ENCODE assay signal across 14 cellular contexts in the genomic region with DNA sequence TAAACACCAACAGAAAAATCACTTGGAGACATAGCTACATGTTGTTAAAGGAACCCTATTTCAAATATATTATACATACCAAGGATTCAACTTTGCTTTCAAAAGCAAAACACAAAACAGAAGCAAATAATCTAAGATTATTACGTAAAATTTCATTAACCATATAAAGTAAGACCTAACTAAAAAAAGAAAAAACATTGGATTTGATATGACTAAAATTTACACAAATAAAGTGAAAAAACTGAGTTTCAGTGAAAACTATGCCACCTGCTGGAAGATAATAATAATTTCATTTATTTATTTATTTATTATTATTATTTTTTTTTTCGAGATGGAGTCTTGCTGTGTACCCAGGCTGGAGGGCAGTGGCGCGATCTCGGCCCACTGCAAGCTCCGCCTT. TPM values are rescaled to one million over a fixed set of nuclear protein-coding genes. Genes with fewer than 3 reads are reported as not detected.
DNase-seq lines count a peak whose midpoint lies in the region; ATAC-seq and TF ChIP-seq lines count a peak whose summit lies in the region.
"Had no signal": no experiment of that assay in that cellular context is flagged by ENCODE, and none has a peak within 500 bp of the region (broad histone marks: within the 10 kb centered on the region; RNA-seq: fewer than 3 reads in every experiment).

No MANE protein-coding gene starts in this region.

- no peaks in the 10 kb centered on the region for H3F3A ChIP-seq in smooth muscle cell (ENCODE audit: low read depth)

- no peak overlapping the region for H2AFZ ChIP-seq in smooth muscle cell (ENCODE audit: low read depth)

- POLR2A ChIA-PET in Panc1 (lab: Charles Lee) = no interaction called here

- no peak overlapping the region for H3K4me3 ChIP-seq in Panc1 (ENCODE audit: low read depth in 2 of 2, low read length in 2 of 2)
- no peak overlapping the region for H3K4me3 ChIP-seq in fibroblast of mammary gland (ENCODE audit: control insufficient read depth, low read depth, low read length)
- H3K4me3 ChIP-seq in smooth muscle cell = no peak overlapping the region

- H3K4me1 ChIP-seq in Panc1 (ENCODE audit: control insufficient read depth, insufficient read depth, low read length) (no peaks in the 10 kb centered on the region), smooth muscle cell (ENCODE audit: low read depth) (no peaks in the 10 kb centered on the region)
- H3K4me1 ChIP-seq: BE2C had no signal

- H3K27me3 ChIP-seq in Panc1 (ENCODE audit: control insufficient read depth, insufficient read depth, low read length) (no peaks in the 10 kb centered on the region), smooth muscle cell (ENCODE audit: low read depth) (no peaks in the 10 kb centered on the region)
- H3K27me3 ChIP-seq: BE2C had no signal

- no peaks in the 10 kb centered on the region for H3K79me2 ChIP-seq in smooth muscle cell (ENCODE audit: low read depth)

- CTCF ChIA-PET in Panc1 (lab: Charles Lee) = no interaction called here

- intact Hi-C loops in Panc1 (cut with micrococcal nuclease; ENCODE audit: unreplicated experiment) (no loop called here), posterior cingulate gyrus (cut with DNase I) (no loop called here)

- H3K9me3 ChIP-seq in Panc1 (ENCODE audit: control insufficient read depth, insufficient read depth, low read depth, low read length) = no peaks in the 10 kb centered on the region
- no peaks in the 10 kb centered on the region for H3K9me3 ChIP-seq in smooth muscle cell (replicated peaks; ENCODE audit: low read depth)
- H3K9me3 ChIP-seq: BE2C had no signal

- 88% methylated on average over 6 of the region's 6 CpGs for WGBS in smooth muscle cell (ENCODE audit: low lambda C conversion rate)

- in situ Hi-C loops in Panc1 (cut with HindIII; ENCODE audit: low pct_unique_long_range_greater_than_20kb, low sequenced_read_pairs) = no loop called here

- no TSS peak for BruUV-seq in Panc1 (replicated peaks; lab: Mats Ljungman, UMichigan)

- ATAC-seq in Panc1 = no peak
- no peak for ATAC-seq in HG03432 (IDR thresholded peaks at IDR 0.05; ENCODE audit: unreplicated experiment)

- TF ChIP-seq CTCF in Panc1 (IDR thresholded peaks at IDR 0.05) (peak; percentile 21; the same call in 1 of the 2 replicates), fibroblast of mammary gland (conservative IDR thresholded peaks at IDR 0.05; ENCODE audit: control insufficient read depth, insufficient read depth, low read depth, low read length) (peak; percentile 10), smooth muscle cell (IDR thresholded peaks at IDR 0.05; ENCODE audit: borderline replicate concordance, insufficient read depth, poor library complexity, severe bottlenecking) (peak; percentile 48), GM10266 (IDR thresholded peaks at IDR 0.05; ENCODE audit: control insufficient read depth, insufficient read depth, low read depth, missing control alignments) (no peak)

- H3K4me2 ChIP-seq in smooth muscle cell = no peak overlapping the region

- H3K27ac ChIP-seq in Panc1 (ENCODE audit: low read length) = no peak overlapping the region
- H3K27ac ChIP-seq in smooth muscle cell (ENCODE audit: low read depth) = no peak overlapping the region
- H3K27ac ChIP-seq: epithelial cell of prostate, RWPE1 had no signal

- DNase-seq in NCI-H2227 (lab: John Stamatoyannopoulos, UW; ENCODE audit: unreplicated experiment) (peak; percentile 7), NCI-H2227 treated with DMSO at 0.1 percent for 48 hours (lab: John Stamatoyannopoulos, UW) (no peak), Panc1 (ENCODE audit: low read depth, low spot score) (no peak), fibroblast of mammary gland (ENCODE audit: low read depth) (peak; percentile 32), smooth muscle cell (lab: John Stamatoyannopoulos, UW; ENCODE audit: unreplicated experiment) (no peak), posterior cingulate gyrus (no peak), GM10266 (ENCODE audit: extremely low spot score) (no peak)
- DNase-seq: activated gamma-delta T cell treated with Interleukin-2 at 50 U/mL for 16 hours, BE2C, NCI-H187, small intestine had no signal

- no peak overlapping the region for H3K9ac ChIP-seq in smooth muscle cell (ENCODE audit: low read depth)

- H3K36me3 ChIP-seq in Panc1 (ENCODE audit: control insufficient read depth, insufficient read depth, low read length) (peaks cover 5% of the 10 kb centered on the region; the same call in 1 of the 2 replicates), smooth muscle cell (ENCODE audit: low read depth) (no peaks in the 10 kb centered on the region)

- H4K20me1 ChIP-seq in smooth muscle cell (ENCODE audit: low read depth) = no peaks in the 10 kb centered on the region

RNA-seq across cellular contexts. Expression of gene WDHD1, which starts 45.2 kb away (rescaled TPM):
- total RNA-seq in Panc1 (2021; ENCODE audit: unreplicated experiment) (21.7 TPM), smooth muscle cell (9.4 and 14.6 TPM in 2 replicates)
- polyA plus RNA-seq in Panc1 (2012; ENCODE audit: insufficient read length) = 4.9 TPM
- 5.3 and 5.7 TPM in 2 replicates for polyA plus RNA-seq in smooth muscle cell

RNA-seq across cellular contexts. Expression of gene SOCS4, which starts 45.3 kb away (rescaled TPM):
- total RNA-seq in Panc1 (2021; ENCODE audit: unreplicated experiment) (19.9 TPM), smooth muscle cell (19.6 and 22.2 TPM in 2 replicates)
- polyA plus RNA-seq in Panc1 (2012; ENCODE audit: insufficient read length) = 11.6 TPM
- polyA plus RNA-seq in smooth muscle cell = 3.8 and 4.8 TPM in 2 replicates

Comparison
In these comparisons a context has a peak if more than half of its experiments do, and no peak if none do; other contexts are left out.
1. DNase-seq: peak in NCI-H2227 (single experiment) and fibroblast of mammary gland (single experiment); none in NCI-H2227 treated with DMSO at 0.1 percent for 48 hours (single experiment), Panc1 (single experiment), smooth muscle cell (single experiment), posterior cingulate gyrus (0 of 10) and GM10266 (single experiment).